ENCODE assay signal across 8 cellular contexts in genomic region chr17:45161288-45162021, GRCh38.
DNase-seq lines count a peak whose midpoint lies in the region; ATAC-seq and TF ChIP-seq lines count a peak whose summit lies in the region.

Gene HEXIM2, plus strand, starts transcription at chr17:45161875. Its CDS starts 919 bp downstream, at chr17:45162794.

- ATAC-seq in HG03378 (IDR thresholded peaks at IDR 0.05; ENCODE audit: unreplicated experiment): peak; percentile 93

- peak; percentile 93 for TF ChIP-seq POLR2A in GM19099 (IDR thresholded peaks at IDR 0.05; ENCODE audit: extremely low read depth, insufficient read length, low read depth)

- DNase-seq in AML-193 (lab: John Stamatoyannopoulos, UW) (peak; percentile 100), NCI-H446 treated with DMSO at 0.1 percent for 48 hours (lab: John Stamatoyannopoulos, UW) (peak; percentile 99), cerebellar nuclear complex (lab: John Stamatoyannopoulos, UW) (peak; percentile 99), islet precursor cell (peak; percentile 100)
- peak; percentile 98 for DNase-seq in activated CD4-positive, CD25-positive, alpha-beta regulatory T cell treated with anti-CD3 and anti-CD28 coated beads, Interleukin-2, amount 50 U/mL, for 72 hours
- peak; percentile 95 for DNase-seq in stimulated activated CD4-positive, alpha-beta T cell treated with anti-CD3 and anti-CD28 coated beads, Interleukin-12 subunit alpha, Interleukin-12 subunit beta, amount 100 ng/mL, for 4 hours

Comparison
In these comparisons a context has a peak if more than half of its experiments do, and no peak if none do; other contexts are left out.
1. Peak in every context shown above with its lines: DNase-seq and ATAC-seq.